In the genomic region with DNA sequence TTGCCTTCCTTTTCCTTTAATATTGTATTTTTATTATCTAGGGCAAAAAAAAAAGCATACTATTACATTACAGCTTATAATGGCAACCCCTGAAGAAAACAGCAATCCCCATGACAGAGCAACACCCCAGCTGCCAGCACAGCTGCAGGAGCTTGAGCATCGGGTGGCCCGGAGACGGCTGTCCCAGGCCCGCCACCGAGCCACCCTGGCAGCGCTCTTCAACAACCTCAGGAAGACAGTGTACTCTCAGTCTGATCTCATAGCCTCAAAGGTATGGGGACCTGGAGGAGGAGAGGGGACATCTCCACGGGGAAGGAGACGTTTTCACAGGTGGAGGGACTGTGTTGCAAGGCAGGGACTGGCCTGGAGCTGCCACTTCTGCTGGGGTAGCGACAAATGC, we compare ENCODE assay signal across 22 cellular contexts. TPM values are rescaled to one million over a fixed set of nuclear protein-coding genes. Genes with fewer than 3 reads are reported as not detected.
DNase-seq lines count a peak whose midpoint lies in the region; ATAC-seq and TF ChIP-seq lines count a peak whose summit lies in the region.
"Had no signal": no experiment of that assay in that cellular context is flagged by ENCODE, and none has a peak within 500 bp of the region (broad histone marks: within the 10 kb centered on the region; RNA-seq: fewer than 3 reads in every experiment).

No MANE protein-coding gene starts in this region.

- H3K36me3 Mint-ChIP-seq in nephron progenitor cell (ENCODE audit: low read depth) = no peaks in the 10 kb centered on the region

- ATAC-seq in HG03521 (IDR thresholded peaks at IDR 0.05; ENCODE audit: unreplicated experiment) = no peak
- ATAC-seq: GM12878, Right ventricle myocardium inferior had no signal

- H3K27me3 Mint-ChIP-seq in nephron progenitor cell (ENCODE audit: low read depth, poor library complexity) = peaks cover 8% of the 10 kb centered on the region

- peak overlapping the region; percentile 36 for H3K27ac ChIP-seq in caudate nucleus (ENCODE audit: low read depth, low read length)
- H3K27ac ChIP-seq: 22Rv1 had no signal

- no peak overlapping the region for H3K4me3 Mint-ChIP-seq in nephron progenitor cell
- H3K4me3 Mint-ChIP-seq: HFFc6 had no signal

- no peak for TF ChIP-seq CTCF in nephron progenitor cell (IDR thresholded peaks at IDR 0.05)
- no peak for TF ChIP-seq CTCF in foreskin fibroblast (IDR thresholded peaks at IDR 0.05; ENCODE audit: low read depth, low read length)

- H3K4me3 ChIP-seq in foreskin fibroblast (ENCODE audit: low read depth in 1 of 2, low read length in 2 of 2) = no peak overlapping the region
- H3K4me3 ChIP-seq: GM12878 had no signal

- H3K27ac Mint-ChIP-seq in nephron progenitor cell = peak overlapping the region; percentile 81
- H3K27ac Mint-ChIP-seq: HFFc6 had no signal

- H3K9me3 Mint-ChIP-seq in nephron progenitor cell = peaks cover 3% of the 10 kb centered on the region
- H3K9me3 Mint-ChIP-seq: HFFc6 had no signal

- peak; percentile 45 for DNase-seq in DMS79 treated with DMSO at 0.1 percent for 48 hours (lab: John Stamatoyannopoulos, UW)
- DNase-seq in DMS79 (lab: John Stamatoyannopoulos, UW) = no peak
- DNase-seq in DMS 273 treated with DMSO at 0.1 percent for 48 hours (lab: John Stamatoyannopoulos, UW) = peak; percentile 52
- peak in 6 of 61 donors; percentile 13 to 36 (median 26) for DNase-seq in caudate nucleus (lab: John Stamatoyannopoulos, UW)
- DNase-seq in nephron progenitor cell = no peak
- no peak for DNase-seq in foreskin fibroblast
- DNase-seq in mesenteric fat pad (ENCODE audit: low spot score) = no peak
- DNase-seq: COR-L47, DMS153, EL, HFFc6, IMR-90, NCI-H1436, NCI-H1930, NCI-H446 treated with DMSO at 0.1 percent for 48 hours had no signal

- peaks cover 23% of the 10 kb centered on the region for H3K4me1 Mint-ChIP-seq in nephron progenitor cell

RNA-seq across cellular contexts. Expression of gene STRA8, which starts 6.8 kb away (rescaled TPM):
- total RNA-seq in mesenteric fat pad = not detected
- total RNA-seq: GM12878, H4, HFFc6, IMR-90, M059J, OCI-LY7, Right ventricle myocardium inferior had no signal

RNA-seq across cellular contexts. Expression of gene WDR91, which starts 29.1 kb away (rescaled TPM):
- total RNA-seq in mesenteric fat pad = 15.0 TPM

Comparison
In these comparisons a context has a peak if more than half of its experiments do, and no peak if none do; other contexts are left out.
1. DNase-seq: peak in DMS79 treated with DMSO at 0.1 percent for 48 hours (single experiment) and DMS 273 treated with DMSO at 0.1 percent for 48 hours (single experiment); none in DMS79 (single experiment), nephron progenitor cell (single experiment), foreskin fibroblast (0 of 2) and mesenteric fat pad (single experiment).